Comparison of ENCODE assay signal across 25 cellular contexts in genomic region chr20:44113642-44113945, GRCh38.
DNase-seq lines count a peak whose midpoint lies in the region; ATAC-seq and TF ChIP-seq lines count a peak whose summit lies in the region.
"Had no signal": no experiment of that assay in that cellular context is flagged by ENCODE, and none has a peak within 500 bp of the region (broad histone marks: within the 10 kb centered on the region; RNA-seq: fewer than 3 reads in every experiment).

No MANE protein-coding gene starts in this region.

- no peak overlapping the region for H3K4me3 Mint-ChIP-seq in osteocyte (ENCODE audit: unreplicated experiment)
- no peak overlapping the region for H3K4me3 Mint-ChIP-seq in activated CD8-positive, alpha-beta T cell treated with anti-CD3 and anti-CD28 coated beads for 36 hours
- no peak overlapping the region for H3K4me3 Mint-ChIP-seq in glutamatergic neuron (ENCODE audit: unreplicated experiment)
- H3K4me3 Mint-ChIP-seq: activated CD4-positive, alpha-beta memory T cell treated with anti-CD3 and anti-CD28 coated beads, Interleukin-2, amount 10 ng/mL, durations not matched to agents 7 days and 5 days; natural killer cell; T-helper 17 cell had no signal

- DNase-seq in DMS53 (lab: John Stamatoyannopoulos, UW) = peak; percentile 29
- no peak for DNase-seq in DMS53 treated with DMSO at 0.1 percent for 48 hours (lab: John Stamatoyannopoulos, UW; ENCODE audit: unreplicated experiment)
- peak; percentile 12 for DNase-seq in NCI-H146 treated with DMSO at 0.1 percent for 48 hours (lab: John Stamatoyannopoulos, UW; ENCODE audit: unreplicated experiment)
- DNase-seq in NCI-H510A treated with DMSO at 0.1 percent for 48 hours (lab: John Stamatoyannopoulos, UW) = peak; percentile 65
- no peak for DNase-seq in osteocyte (ENCODE audit: extremely low spot score, unreplicated experiment)
- no peak for DNase-seq in superior temporal gyrus (ENCODE audit: extremely low spot score)
- no peak for DNase-seq in activated CD8-positive, alpha-beta T cell treated with anti-CD3 and anti-CD28 coated beads for 36 hours
- no peak for DNase-seq in glutamatergic neuron
- DNase-seq: activated CD4-positive, alpha-beta memory T cell treated with anti-CD3 and anti-CD28 coated beads, Interleukin-2, amount 10 ng/mL, durations not matched to agents 7 days and 5 days; activated effector memory CD4-positive, alpha-beta T cell treated with Interleukin-2 at 50 U/mL for 16 hours; amygdala; DMS79 treated with DMSO at 0.1 percent for 48 hours; GF-D8; kidney glomerular epithelial cell; natural killer cell; NCI-H1930; NCI-H524 treated with DMSO at 0.1 percent for 48 hours; Right ventricle myocardium superior; small intestine; stimulated activated naive CD4-positive, alpha-beta T cell; T-helper 17 cell had no signal

- H3K9me3 Mint-ChIP-seq in osteocyte (ENCODE audit: unreplicated experiment) (no peaks in the 10 kb centered on the region), glutamatergic neuron (ENCODE audit: unreplicated experiment) (no peaks in the 10 kb centered on the region)
- H3K9me3 Mint-ChIP-seq in activated CD8-positive, alpha-beta T cell treated with anti-CD3 and anti-CD28 coated beads for 36 hours = peaks cover 2% of the 10 kb centered on the region
- H3K9me3 Mint-ChIP-seq: activated CD4-positive, alpha-beta memory T cell treated with anti-CD3 and anti-CD28 coated beads, Interleukin-2, amount 10 ng/mL, durations not matched to agents 7 days and 5 days; natural killer cell had no signal

- no peaks in the 10 kb centered on the region for H3K36me3 Mint-ChIP-seq in osteocyte (ENCODE audit: unreplicated experiment)
- H3K36me3 Mint-ChIP-seq in activated CD8-positive, alpha-beta T cell treated with anti-CD3 and anti-CD28 coated beads for 36 hours (ENCODE audit: low read depth) = no peaks in the 10 kb centered on the region
- H3K36me3 Mint-ChIP-seq in glutamatergic neuron (ENCODE audit: unreplicated experiment) = no peaks in the 10 kb centered on the region
- H3K36me3 Mint-ChIP-seq: natural killer cell had no signal

- POLR2A ChIA-PET in activated CD8-positive, alpha-beta T cell treated with anti-CD3 and anti-CD28 coated beads for 36 hours (lab: Charles Lee) = no interaction called here

- ATAC-seq in activated CD8-positive, alpha-beta T cell treated with anti-CD3 and anti-CD28 coated beads for 36 hours = no peak
- ATAC-seq: activated CD4-positive, CD25-positive, alpha-beta regulatory T cell treated with anti-CD3 and anti-CD28 coated beads, Interleukin-2, amount 50 U/mL, for 24 hours; activated naive CD4-positive, alpha-beta T cell treated with anti-CD3 and anti-CD28 coated beads, Interleukin-2, amount 50 U/mL, for 72 hours; HCT116; natural killer cell; SK-N-SH treated with all-trans-retinoic acid at 6 μM for 48 hours; T-helper 17 cell had no signal

- CTCF ChIA-PET in activated CD8-positive, alpha-beta T cell treated with anti-CD3 and anti-CD28 coated beads for 36 hours (lab: Charles Lee) = interaction anchor here (12.0 kb wide), 1 partner anchor 74 kb away, joined by 215 read pairs; the partner anchor contains the start of gene JPH2

- intact Hi-C loops in activated CD8-positive, alpha-beta T cell treated with anti-CD3 and anti-CD28 coated beads for 36 hours (cut with micrococcal nuclease) = loop anchor here (10.0 kb wide), 1 partner anchor 201 kb away; the partner anchor contains the start of gene FITM2

- TF ChIP-seq CTCF in osteocyte (IDR thresholded peaks at IDR 0.05) (no peak), glutamatergic neuron (IDR thresholded peaks at IDR 0.05; ENCODE audit: partially characterized antibody, unreplicated experiment) (no peak)
- no peak for TF ChIP-seq CTCF in activated CD8-positive, alpha-beta T cell treated with anti-CD3 and anti-CD28 coated beads for 36 hours (IDR thresholded peaks at IDR 0.05)

- H3K27ac Mint-ChIP-seq in osteocyte (ENCODE audit: unreplicated experiment) = peak overlapping the region; percentile 65
- no peak overlapping the region for H3K27ac Mint-ChIP-seq in activated CD8-positive, alpha-beta T cell treated with anti-CD3 and anti-CD28 coated beads for 36 hours
- no peak overlapping the region for H3K27ac Mint-ChIP-seq in glutamatergic neuron (ENCODE audit: unreplicated experiment)
- H3K27ac Mint-ChIP-seq: activated CD4-positive, alpha-beta memory T cell treated with anti-CD3 and anti-CD28 coated beads, Interleukin-2, amount 10 ng/mL, durations not matched to agents 7 days and 5 days; activated naive CD4-positive, alpha-beta T cell treated with anti-CD3 and anti-CD28 coated beads, Interleukin-2, amount 50 U/mL, for 72 hours; natural killer cell; T-helper 17 cell had no signal

- no peaks in the 10 kb centered on the region for H3K27me3 Mint-ChIP-seq in osteocyte (ENCODE audit: unreplicated experiment)
- H3K27me3 Mint-ChIP-seq in activated CD8-positive, alpha-beta T cell treated with anti-CD3 and anti-CD28 coated beads for 36 hours = peaks cover 28% of the 10 kb centered on the region
- H3K27me3 Mint-ChIP-seq in glutamatergic neuron (ENCODE audit: unreplicated experiment) = peaks cover 1% of the 10 kb centered on the region

- H3K4me1 Mint-ChIP-seq in osteocyte (ENCODE audit: unreplicated experiment) (peaks cover 32% of the 10 kb centered on the region), glutamatergic neuron (ENCODE audit: low read depth, unreplicated experiment) (no peaks in the 10 kb centered on the region)
- H3K4me1 Mint-ChIP-seq in activated CD8-positive, alpha-beta T cell treated with anti-CD3 and anti-CD28 coated beads for 36 hours (ENCODE audit: low read depth) = peaks cover 3% of the 10 kb centered on the region
- H3K4me1 Mint-ChIP-seq: natural killer cell had no signal

Comparison
In these comparisons a context has a peak if more than half of its experiments do, and no peak if none do; other contexts are left out.
1. DNase-seq: peak in DMS53 (single experiment), NCI-H146 treated with DMSO at 0.1 percent for 48 hours (single experiment) and NCI-H510A treated with DMSO at 0.1 percent for 48 hours (single experiment); none in DMS53 treated with DMSO at 0.1 percent for 48 hours (single experiment), osteocyte (single experiment), superior temporal gyrus (single experiment), activated CD8-positive, alpha-beta T cell treated with anti-CD3 and anti-CD28 coated beads for 36 hours (single experiment) and glutamatergic neuron (single experiment).